11 cellular contexts compared by ENCODE assay signal in genomic region chr1:20932437-20932977, GRCh38.
A peak's percentile ranks its signal among the peaks of the same experiment; 100 is the strongest.
DNase-seq lines count a peak whose midpoint lies in the region; ATAC-seq lines count a peak whose summit lies in the region.
"Had no signal": no experiment of that assay in that cellular context is flagged by ENCODE, and none has a peak within 500 bp of the region (broad histone marks: within the 10 kb centered on the region; RNA-seq: fewer than 3 reads in every experiment).

No MANE protein-coding gene starts in this region.

- DNase-seq in activated T-cell treated with anti-CD3 and anti-CD28 coated beads for 24 hours (ENCODE audit: low read depth) (peak; percentile 15), left ventricle myocardium superior (no peak), DMS153 (lab: John Stamatoyannopoulos, UW) (no peak)
- DNase-seq in activated T-cell treated with anti-CD3 and anti-CD28 coated beads, Interleukin-2, amount 50 U/mL, for 1 hour, result no peak
- DNase-seq in activated T-helper 2 cell treated with anti-CD3 and anti-CD28 coated beads, Interferon-gamma antibody, Interleukin-2, Interleukin-4, amounts not matched to agents 10 μg/mL and 5 μg/mL and 100 μg/mL, durations not matched to agents 14 hours and 24 hours and 36 hours (ENCODE audit: low spot score), result no peak
- DNase-seq in stimulated activated naive CD8-positive, alpha-beta T cell treated with anti-CD3 and anti-CD28 coated beads, Interleukin-15, Interleukin-2, amounts not matched to agents 100 U/mL and 50 U/mL, for 24 hours, result no peak
- DNase-seq: aorta, NCI-H2171 treated with DMSO at 0.1 percent for 48 hours, psoas muscle had no signal

- peak overlapping the region; percentile 84 for H3K27ac Mint-ChIP-seq in activated T-helper 2 cell treated with anti-CD3 and anti-CD28 coated beads, Interferon-gamma antibody, Interleukin-2, Interleukin-4, amounts not matched to agents 10 μg/mL and 5 μg/mL and 100 μg/mL, durations not matched to agents 14 hours and 24 hours and 36 hours

- H3K4me1 Mint-ChIP-seq in activated T-helper 2 cell treated with anti-CD3 and anti-CD28 coated beads, Interferon-gamma antibody, Interleukin-2, Interleukin-4, amounts not matched to agents 10 μg/mL and 5 μg/mL and 100 μg/mL, durations not matched to agents 14 hours and 24 hours and 36 hours (ENCODE audit: low read depth), result peaks cover 35% of the 10 kb centered on the region

- peak overlapping the region; percentile 15 for H3K27ac ChIP-seq in KOPT-K1 (ENCODE audit: low read depth, low read length, poor library complexity, severe bottlenecking)
- H3K27ac ChIP-seq: psoas muscle had no signal

- no peaks in the 10 kb centered on the region for H3K36me3 ChIP-seq in KOPT-K1 (ENCODE audit: insufficient read depth, low read length)

- ATAC-seq in stimulated activated naive CD8-positive, alpha-beta T cell treated with anti-CD3 and anti-CD28 coated beads, Interleukin-15, Interleukin-2, amounts not matched to agents 100 U/mL and 50 U/mL, for 24 hours, result peak; percentile 77
- no peak for ATAC-seq in GM18861 (IDR thresholded peaks at IDR 0.05; ENCODE audit: unreplicated experiment)
- no peak for ATAC-seq in left ventricle myocardium superior
- ATAC-seq: psoas muscle had no signal

- H3K4me3 Mint-ChIP-seq in activated T-helper 2 cell treated with anti-CD3 and anti-CD28 coated beads, Interferon-gamma antibody, Interleukin-2, Interleukin-4, amounts not matched to agents 10 μg/mL and 5 μg/mL and 100 μg/mL, durations not matched to agents 14 hours and 24 hours and 36 hours (ENCODE audit: low read depth), result peak overlapping the region; percentile 56

- H3K9me3 Mint-ChIP-seq in activated T-helper 2 cell treated with anti-CD3 and anti-CD28 coated beads, Interferon-gamma antibody, Interleukin-2, Interleukin-4, amounts not matched to agents 10 μg/mL and 5 μg/mL and 100 μg/mL, durations not matched to agents 14 hours and 24 hours and 36 hours, result no peaks in the 10 kb centered on the region

- no peaks in the 10 kb centered on the region for H3K27me3 Mint-ChIP-seq in activated T-helper 2 cell treated with anti-CD3 and anti-CD28 coated beads, Interferon-gamma antibody, Interleukin-2, Interleukin-4, amounts not matched to agents 10 μg/mL and 5 μg/mL and 100 μg/mL, durations not matched to agents 14 hours and 24 hours and 36 hours (ENCODE audit: low read depth)

- intact Hi-C loops in activated T-helper 2 cell treated with anti-CD3 and anti-CD28 coated beads, Interferon-gamma antibody, Interleukin-2, Interleukin-4, amounts not matched to agents 10 μg/mL and 5 μg/mL and 100 μg/mL, durations not matched to agents 14 hours and 24 hours and 36 hours (cut with micrococcal nuclease), result loop anchor here (1.0 to 5.0 kb wide), 5 partner anchors 60 to 362 kb away; partner anchors contain the start of gene HP1BP3
- intact Hi-C loops in left ventricle myocardium superior (cut with micrococcal nuclease), result no loop called here

- peaks cover 59% of the 10 kb centered on the region for H3K36me3 Mint-ChIP-seq in activated T-helper 2 cell treated with anti-CD3 and anti-CD28 coated beads, Interferon-gamma antibody, Interleukin-2, Interleukin-4, amounts not matched to agents 10 μg/mL and 5 μg/mL and 100 μg/mL, durations not matched to agents 14 hours and 24 hours and 36 hours (ENCODE audit: low read depth)

- no peaks in the 10 kb centered on the region for H3K9me3 ChIP-seq in KOPT-K1 (ENCODE audit: insufficient read depth, low read length, poor library complexity, severe bottlenecking)
- H3K9me3 ChIP-seq: psoas muscle had no signal
